ENCODE assay signal across 8 cellular contexts in genomic region chr17:81094744-81095607, GRCh38.
A peak's percentile ranks its signal among the peaks of the same experiment; 100 is the strongest.
DNase-seq lines count a peak whose midpoint lies in the region; ATAC-seq and TF ChIP-seq lines count a peak whose summit lies in the region.

No MANE protein-coding gene starts in this region.

- peaks cover 78% of the 10 kb centered on the region for H3K4me1 Mint-ChIP-seq in dendritic cell treated with granulocyte-macrophage colony-stimulating factor and Interleukin-4, amounts not matched to agents 40 ng/mL and 50 ng/mL, for 4 days (ENCODE audit: low read depth)

- no peak overlapping the region for H3K4me3 Mint-ChIP-seq in dendritic cell treated with granulocyte-macrophage colony-stimulating factor and Interleukin-4, amounts not matched to agents 40 ng/mL and 50 ng/mL, for 4 days

- WGBS in lung, 2 donors: 62 to 71% methylated on average over 33 of the region's 33 CpGs

- ATAC-seq in lung (ENCODE audit: insufficient read depth, low FRiP score) (peak; percentile 62), GM18867 (IDR thresholded peaks at IDR 0.05; ENCODE audit: unreplicated experiment) (no peak), GM21447 (IDR thresholded peaks at IDR 0.05; ENCODE audit: unreplicated experiment) (no peak)

- H3K27me3 ChIP-seq in H7 (ENCODE audit: control insufficient read depth, insufficient read depth, low read length) (no peaks in the 10 kb centered on the region), lung (ENCODE audit: control insufficient read depth, insufficient read depth) (no peaks in the 10 kb centered on the region)

- DNase-seq in H7: peak; percentile 92
- peak; percentile 93 for DNase-seq in NCI-H345 treated with DMSO at 0.1 percent for 48 hours (lab: John Stamatoyannopoulos, UW; ENCODE audit: unreplicated experiment)
- peak; percentile 91 for DNase-seq in activated CD4-positive, alpha-beta T cell treated with anti-CD3 and anti-CD28 coated beads, Interleukin-2, amount 50 U/mL, for 4 hours
- peak; percentile 76 for DNase-seq in lung (ENCODE audit: low spot score)
- peak; percentile 75 to 87 for DNase-seq in stimulated activated CD4-positive, alpha-beta T cell treated with anti-CD3 and anti-CD28 coated beads, Interleukin-4, amount 100 ng/mL, for 48 hours (ENCODE audit: low read depth in 2 of 2)

- H3K36me3 Mint-ChIP-seq in dendritic cell treated with granulocyte-macrophage colony-stimulating factor and Interleukin-4, amounts not matched to agents 40 ng/mL and 50 ng/mL, for 4 days (ENCODE audit: low read depth): peaks cover 78% of the 10 kb centered on the region

- peaks cover 14% of the 10 kb centered on the region for H3K27me3 Mint-ChIP-seq in dendritic cell treated with granulocyte-macrophage colony-stimulating factor and Interleukin-4, amounts not matched to agents 40 ng/mL and 50 ng/mL, for 4 days

- H3K27ac ChIP-seq in lung (ENCODE audit: low read depth in 1 of 2, low read length in 1 of 2): peak overlapping the region in 1 of 2 donors; percentile 55

- H3K36me3 ChIP-seq in H7 (replicated peaks; ENCODE audit: control insufficient read depth, insufficient read depth, low read length): no peaks in the 10 kb centered on the region
- H3K36me3 ChIP-seq in lung (ENCODE audit: control insufficient read depth in 2 of 2, insufficient read depth in 2 of 2, low read length in 2 of 2): peaks cover 0 to 11% of the 10 kb centered on the region in 2 donors

- H3K9me3 ChIP-seq in lung (ENCODE audit: control insufficient read depth in 2 of 2, insufficient read depth in 1 of 2, low read length in 1 of 2): no peaks in the 10 kb centered on the region

- H3K4me1 ChIP-seq in lung (ENCODE audit: control insufficient read depth in 2 of 2, insufficient read depth in 2 of 2, low read length in 2 of 2): peaks cover 0 to 24% of the 10 kb centered on the region in 2 donors

- H3K9me3 Mint-ChIP-seq in dendritic cell treated with granulocyte-macrophage colony-stimulating factor and Interleukin-4, amounts not matched to agents 40 ng/mL and 50 ng/mL, for 4 days: no peaks in the 10 kb centered on the region

- H3K27ac Mint-ChIP-seq in dendritic cell treated with granulocyte-macrophage colony-stimulating factor and Interleukin-4, amounts not matched to agents 40 ng/mL and 50 ng/mL, for 4 days: peak overlapping the region; percentile 35

- H3K4me3 ChIP-seq in H7 (ENCODE audit: insufficient read depth, low read depth, low read length): no peak overlapping the region
- H3K4me3 ChIP-seq in lung: no peak overlapping the region

- TF ChIP-seq CTCF in lung (IDR thresholded peaks at IDR 0.05; ENCODE audit: control extremely low read depth, extremely low read depth): no peak

- intact Hi-C loops in dendritic cell treated with granulocyte-macrophage colony-stimulating factor and Interleukin-4, amounts not matched to agents 40 ng/mL and 50 ng/mL, for 4 days (cut with micrococcal nuclease): no loop called here
